Comparison of ENCODE assay signal across 1 cellular context in genomic region chr14:21385170-21385904, GRCh38.
TF ChIP-seq lines count a peak whose summit lies in the region.

No MANE protein-coding gene starts in this region.

TF ChIP-seq in K562, 482 proteins besides CTCF, POLR2A, EP300 and RAD21 (continued from another document):
- TF ChIP-seq TFAP4 (CRISPR knock-in tag; IDR thresholded peaks at IDR 0.05; ENCODE audit: borderline replicate concordance): peak; percentile 34; the same call in 1 of the 2 replicates
- TF ChIP-seq XRCC3 (IDR thresholded peaks at IDR 0.05): no peak
- peak; percentile 74 for TF ChIP-seq PRDM10 (IDR thresholded peaks at IDR 0.05; ENCODE audit: partially characterized antibody)
- no peak for TF ChIP-seq ZNF239 (CRISPR knock-in tag; IDR thresholded peaks at IDR 0.05)
- TF ChIP-seq DNMT1 (IDR thresholded peaks at IDR 0.05): no peak
